8 cellular contexts compared by ENCODE assay signal in the genomic region with DNA sequence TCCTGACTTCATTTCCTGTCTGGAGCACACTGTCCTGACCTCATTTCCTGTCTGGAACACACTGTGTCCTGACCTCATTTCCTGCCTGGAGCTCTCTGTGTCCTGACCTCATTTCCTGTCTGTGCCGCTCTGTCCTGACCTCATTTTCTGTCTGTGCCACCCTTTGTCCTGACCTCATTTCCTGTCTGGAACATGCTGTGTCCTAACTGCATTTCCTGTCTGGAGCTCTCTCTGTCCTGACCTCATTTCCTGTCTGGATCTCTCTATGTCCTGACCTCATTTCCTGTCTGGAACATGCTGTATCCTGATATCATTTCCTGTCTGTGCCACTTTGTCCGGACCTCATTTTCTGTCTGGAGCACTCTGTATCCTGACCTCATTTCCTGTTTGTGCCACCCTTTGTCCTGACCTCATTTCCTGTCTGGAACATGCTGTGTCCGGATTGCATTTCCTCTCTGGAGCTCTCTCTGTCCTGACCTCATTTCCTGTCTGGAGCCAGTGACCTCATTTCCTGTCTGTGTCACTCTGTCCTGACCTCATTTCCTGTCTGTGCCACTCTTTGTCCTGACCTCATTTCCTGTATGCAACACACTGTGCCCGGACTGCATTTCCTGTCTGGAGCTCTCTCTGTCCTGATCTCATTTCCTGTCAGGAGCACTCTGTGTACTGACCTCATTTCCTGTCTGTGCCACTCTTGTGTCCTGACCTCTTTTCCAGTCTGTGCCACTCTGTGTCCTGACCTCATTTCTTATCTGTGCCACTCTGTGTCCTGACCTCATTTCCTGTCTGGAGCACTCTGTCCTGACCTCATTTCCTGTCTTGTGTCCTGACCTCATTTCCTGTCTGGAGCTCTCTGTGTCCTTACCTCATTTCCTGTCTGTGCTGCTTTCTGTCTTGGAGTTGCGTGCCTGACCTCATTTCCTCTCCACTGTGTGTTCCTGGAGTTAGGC. TPM values are rescaled to one million over a fixed set of nuclear protein-coding genes. Genes with fewer than 3 reads are reported as not detected.
DNase-seq lines count a peak whose midpoint lies in the region; ATAC-seq, FAIRE-seq and TF ChIP-seq lines count a peak whose summit lies in the region.

No MANE protein-coding gene starts in this region.

- peak; percentile 52 for ATAC-seq in GM21528 (IDR thresholded peaks at IDR 0.05; ENCODE audit: low FRiP score, unreplicated experiment)
- peak; percentile 29 to 43 (median 34) for ATAC-seq in psoas muscle
- ATAC-seq in HG03469 (IDR thresholded peaks at IDR 0.05; ENCODE audit: unreplicated experiment) = no peak

- H2AK5ac ChIP-seq in H1 (ENCODE audit: low read depth, low read length) = peak overlapping the region; percentile 11; the same call in 1 of the 2 replicates

- peak overlapping the region in 8 of 10 experiments; percentile 10 to 50 (median 31); a peak in 8 of 20 replicates for H3K4me3 ChIP-seq in BLaER1 treated with 17β-estradiol and CSF1 and Interleukin-3, amounts not matched to agents 10 nM and 100 nM
- H3K4me3 ChIP-seq in H1 (ENCODE audit: extremely low read depth in 1 of 4, insufficient read depth in 2 of 4, low read depth in 3 of 4, low read length in 4 of 4) = no peak overlapping the region
- H3K4me3 ChIP-seq in psoas muscle = no peak overlapping the region

- 0 out of 2 replicates have a peak overlapping the region, but pooled peaks have one; percentile 14 for H2BK15ac ChIP-seq in H1 (ENCODE audit: low read length)

- CTCF ChIA-PET in activated CD4-positive, alpha-beta memory T cell treated with anti-CD3 and anti-CD28 coated beads for 36 hours (lab: Charles Lee) = interaction anchor here (0.5 to 1.9 kb wide), 5 partner anchors 44 to 1469 kb away, joined by 3 to 5 read pairs (median 3); partner anchors contain the start of gene FAAP20
- CTCF ChIA-PET in H1 (lab: Charles Lee; ENCODE audit: partially characterized antibody) = interaction anchor here (0.6 to 2.1 kb wide), 5 partner anchors 20 to 1161 kb away, joined by 3 to 4 read pairs (median 4); no protein-coding TSS in a partner anchor

- no peak overlapping the region for H3K56ac ChIP-seq in H1 (replicated peaks; ENCODE audit: insufficient read length, low read depth, low read length)

- H3K79me2 ChIP-seq in H1 (ENCODE audit: control insufficient read depth in 1 of 2, insufficient read depth in 2 of 2, low read length in 2 of 2) = peaks cover 61 to 99% of the 10 kb centered on the region in 2 experiments

- no peak overlapping the region for H2AFZ ChIP-seq in H1 (ENCODE audit: low read length)

- peak overlapping the region; percentile 13; the same call in 1 of the 2 replicates for H3K18ac ChIP-seq in H1 (ENCODE audit: extremely low read depth, low read length)

- H4K20me1 ChIP-seq in BLaER1 treated with 17β-estradiol and CSF1 and Interleukin-3, amounts not matched to agents 10 nM and 100 nM = peaks cover 55 to 95% (median 91%) of the 10 kb centered on the region in 11 experiments
- peaks cover 26 to 44% of the 10 kb centered on the region in 2 experiments for H4K20me1 ChIP-seq in H1 (replicated peaks in 1 of 2; ENCODE audit: control insufficient read depth in 1 of 2, insufficient read depth in 2 of 2, low read length in 2 of 2)

- H3K4me1 ChIP-seq in BLaER1 treated with 17β-estradiol and CSF1 and Interleukin-3, amounts not matched to agents 10 nM and 100 nM = peaks cover 74 to 96% (median 91%) of the 10 kb centered on the region in 10 experiments
- peaks cover 0 to 22% (median 11%) of the 10 kb centered on the region in 4 experiments; a peak in 6 of 7 replicates for H3K4me1 ChIP-seq in H1 (replicated peaks in 1 of 4; ENCODE audit: control insufficient read depth in 3 of 4, insufficient read depth in 4 of 4, low read length in 3 of 4)
- peaks cover 42% of the 10 kb centered on the region for H3K4me1 ChIP-seq in psoas muscle

- peaks cover 19 to 49% (median 32%) of the 10 kb centered on the region in 11 experiments for H3K9me3 ChIP-seq in BLaER1 treated with 17β-estradiol and CSF1 and Interleukin-3, amounts not matched to agents 10 nM and 100 nM (replicated peaks in 1 of 11)
- H3K9me3 ChIP-seq in H1 (ENCODE audit: insufficient read depth in 2 of 2, low read depth in 1 of 2, low read length in 1 of 2) = 0 out of 4 replicates have a peak, but pooled peaks cover 0 to 4% of the 10 kb centered on the region in 2 experiments
- peaks cover 6% of the 10 kb centered on the region for H3K9me3 ChIP-seq in psoas muscle

- H3K4me3 Mint-ChIP-seq in activated CD4-positive, alpha-beta memory T cell treated with anti-CD3 and anti-CD28 coated beads for 36 hours = no peak overlapping the region
- no peak overlapping the region for H3K4me3 Mint-ChIP-seq in type B pancreatic cell

- peaks cover 49% of the 10 kb centered on the region for H3K79me1 ChIP-seq in H1 (ENCODE audit: low read depth, low read length)

- no peaks in the 10 kb centered on the region for H3K27me3 Mint-ChIP-seq in activated CD4-positive, alpha-beta memory T cell treated with anti-CD3 and anti-CD28 coated beads for 36 hours
- no peaks in the 10 kb centered on the region for H3K27me3 Mint-ChIP-seq in type B pancreatic cell

- H3K27me3 ChIP-seq in BLaER1 treated with 17β-estradiol and CSF1 and Interleukin-3, amounts not matched to agents 10 nM and 100 nM = no peaks in the 10 kb centered on the region
- H3K27me3 ChIP-seq in H1 (replicated peaks in 1 of 4; ENCODE audit: control insufficient read depth in 3 of 4, extremely low read depth in 1 of 4, insufficient read depth in 3 of 4, low read length in 3 of 4) = no peaks in the 10 kb centered on the region
- H3K27me3 ChIP-seq in psoas muscle (ENCODE audit: insufficient read depth in 3 of 3, low read length in 2 of 3) = no peaks in the 10 kb centered on the region

- no peak for TF ChIP-seq POLR2A in H1 (IDR thresholded peaks at IDR 0.05; ENCODE audit: control extremely low read depth in 1 of 2, low read depth in 2 of 2, low read length in 2 of 2)

- H3K14ac ChIP-seq in H1 (ENCODE audit: insufficient read length) = no peak overlapping the region

- H4K5ac ChIP-seq in H1 (ENCODE audit: insufficient read length, low read depth, low read length) = no peak overlapping the region

- intact Hi-C loops in activated CD4-positive, alpha-beta memory T cell treated with anti-CD3 and anti-CD28 coated beads for 36 hours (cut with micrococcal nuclease) = loop anchor here (1.0 kb wide), 3 partner anchors 24 to 46 kb away; no protein-coding TSS in a partner anchor
- intact Hi-C loops in psoas muscle (cut with DNase I) = no loop called here

- no peaks in the 10 kb centered on the region for H3K23me2 ChIP-seq in H1 (ENCODE audit: low read depth, low read length)

- TF ChIP-seq CTCF in H1 (IDR thresholded peaks at IDR 0.05; ENCODE audit: control extremely low read depth in 1 of 3, insufficient read depth in 1 of 3, low read depth in 1 of 3, low read length in 3 of 3) = no peak
- no peak for TF ChIP-seq CTCF in psoas muscle (IDR thresholded peaks at IDR 0.05)
- TF ChIP-seq CTCF in type B pancreatic cell (conservative IDR thresholded peaks at IDR 0.05) = no peak

- peak overlapping the region; percentile 60; the same call in 1 of the 2 replicates for H2BK5ac ChIP-seq in H1 (ENCODE audit: low read depth, low read length)

- H4K8ac ChIP-seq in H1 (ENCODE audit: extremely low read depth, insufficient read depth, low read length) = no peak overlapping the region

- TF ChIP-seq EP300 in H1 (IDR thresholded peaks at IDR 0.05; ENCODE audit: borderline replicate concordance in 1 of 2, low read depth in 2 of 2, low read length in 2 of 2) = no peak

- FAIRE-seq in H1 (lab: Jason Lieb, UNC) = peak; percentile 63

- 67% methylated on average over 5 of the region's 5 CpGs; no CpG with 5 or more reads in 1 of the 2 experiments for WGBS in H1 (ENCODE audit: extremely low coverage in 1 of 2, insufficient coverage in 1 of 2, insufficient read length in 1 of 2, insufficient replicate concordance in 2 of 2, low coverage in 1 of 2, low lambda C conversion rate in 2 of 2, missing lambda C conversion rate in 1 of 2), 2 experiments
- 57 to 67% (median 59%) methylated on average over 5 of the region's 5 CpGs for WGBS in psoas muscle, 3 donors

- peaks cover 16 to 60% (median 30%) of the 10 kb centered on the region in 11 experiments; a peak in 20 of 22 replicates for H3K36me3 ChIP-seq in BLaER1 treated with 17β-estradiol and CSF1 and Interleukin-3, amounts not matched to agents 10 nM and 100 nM
- H3K36me3 ChIP-seq in H1 (ENCODE audit: control insufficient read depth in 2 of 4, insufficient read depth in 4 of 4, low read length in 3 of 4) (no peaks in the 10 kb centered on the region), psoas muscle (ENCODE audit: insufficient read depth in 1 of 2, low read depth in 1 of 2) (no peaks in the 10 kb centered on the region)

- DNase-seq in NCI-H2196 treated with DMSO at 0.1 percent for 48 hours (lab: John Stamatoyannopoulos, UW; ENCODE audit: unreplicated experiment) (peak; percentile 56), H1 (ENCODE audit: low read depth in 1 of 2, low spot score in 2 of 2) (no peak), psoas muscle (peak in 1 of 2 donors; percentile 16), type B pancreatic cell (ENCODE audit: extremely low spot score, unreplicated experiment) (no peak)
- DNase-seq in activated CD4-positive, alpha-beta memory T cell treated with anti-CD3 and anti-CD28 coated beads for 36 hours = peak; percentile 89

- H4K91ac ChIP-seq in H1 (replicated peaks; ENCODE audit: insufficient read length, low read length) = no peak overlapping the region

- no peak overlapping the region for H3K4ac ChIP-seq in H1 (replicated peaks; ENCODE audit: insufficient read length, low read depth, low read length)

- H3K4me1 Mint-ChIP-seq in activated CD4-positive, alpha-beta memory T cell treated with anti-CD3 and anti-CD28 coated beads for 36 hours (ENCODE audit: low read depth) = peaks cover 51% of the 10 kb centered on the region
- peaks cover 44% of the 10 kb centered on the region for H3K4me1 Mint-ChIP-seq in type B pancreatic cell (ENCODE audit: unreplicated experiment)

- peak overlapping the region in 10 of 11 experiments; percentile 29 to 75 (median 50); a peak in 17 of 22 replicates for H3K9ac ChIP-seq in BLaER1 treated with 17β-estradiol and CSF1 and Interleukin-3, amounts not matched to agents 10 nM and 100 nM
- no peak overlapping the region; a peak in 1 of 7 replicates for H3K9ac ChIP-seq in H1 (replicated peaks in 1 of 4; ENCODE audit: extremely low read depth in 1 of 4, low read depth in 3 of 4, low read length in 3 of 4)

- H3K4me2 ChIP-seq in BLaER1 treated with 17β-estradiol and CSF1 and Interleukin-3, amounts not matched to agents 10 nM and 100 nM = peak overlapping the region; percentile 49 to 80 (median 69); a peak in 20 of 22 replicates
- no peak overlapping the region for H3K4me2 ChIP-seq in H1 (ENCODE audit: insufficient read depth in 1 of 2, low read depth in 2 of 2, low read length in 2 of 2)

- H3K36me3 Mint-ChIP-seq in activated CD4-positive, alpha-beta memory T cell treated with anti-CD3 and anti-CD28 coated beads for 36 hours = peaks cover 20% of the 10 kb centered on the region
- H3K36me3 Mint-ChIP-seq in type B pancreatic cell = peaks cover 15% of the 10 kb centered on the region

- H3K27ac ChIP-seq in BLaER1 treated with 17β-estradiol and CSF1 and Interleukin-3, amounts not matched to agents 10 nM and 100 nM = peak overlapping the region; percentile 50 to 96 (median 83)
- H3K27ac ChIP-seq in H1 (ENCODE audit: low read depth, low read length) (peak overlapping the region; percentile 36; the same call in 1 of the 2 replicates), psoas muscle (peak overlapping the region; percentile 72)

- H2BK120ac ChIP-seq in H1 (replicated peaks; ENCODE audit: low read depth, low read length) = no peak overlapping the region

- no peak overlapping the region for H2BK20ac ChIP-seq in H1 (ENCODE audit: low read length)

- peak overlapping the region; percentile 30; the same call in 1 of the 2 replicates for H2BK12ac ChIP-seq in H1 (ENCODE audit: low read depth, low read length)

- no peak overlapping the region for H3K27ac Mint-ChIP-seq in activated CD4-positive, alpha-beta memory T cell treated with anti-CD3 and anti-CD28 coated beads for 36 hours
- no peak overlapping the region for H3K27ac Mint-ChIP-seq in type B pancreatic cell

- no peak overlapping the region for H3K23ac ChIP-seq in H1 (ENCODE audit: insufficient read length)

- TF ChIP-seq RAD21 in H1 (IDR thresholded peaks at IDR 0.05 in 1 of 2, conservative IDR thresholded peaks at IDR 0.05 in 1 of 2; ENCODE audit: low read depth in 2 of 2, low read length in 2 of 2) = no peak

- no peaks in the 10 kb centered on the region for H3K9me3 Mint-ChIP-seq in activated CD4-positive, alpha-beta memory T cell treated with anti-CD3 and anti-CD28 coated beads for 36 hours
- no peaks in the 10 kb centered on the region for H3K9me3 Mint-ChIP-seq in type B pancreatic cell

- POLR2A ChIA-PET in activated CD4-positive, alpha-beta memory T cell treated with anti-CD3 and anti-CD28 coated beads for 36 hours (lab: Charles Lee) = interaction anchor here (0.8 to 2.6 kb wide), 8 partner anchors 21 to 56 kb away, joined by 3 to 16 read pairs (median 4); no protein-coding TSS in a partner anchor
- POLR2A ChIA-PET in H1 (lab: Charles Lee; ENCODE audit: partially characterized antibody) = interaction anchor here (0.7 to 1.2 kb wide), 2 partner anchors 8 to 23 kb away, joined by 3 read pairs; no protein-coding TSS in a partner anchor

RNA-seq across cellular contexts. Expression of gene SKI, which starts 27.6 kb away (rescaled TPM):
- 10 to 100 TPM; 28.3 to 28.9 TPM for total RNA-seq in activated CD4-positive, alpha-beta memory T cell treated with anti-CD3 and anti-CD28 coated beads for 36 hours
- total RNA-seq in H1 (2021; fragmentation: NEBNext Ultra II Directional; extraction: Animal tissue kit (Norgen Biotek cat#: 25700)) = 80.2 and 87.6 TPM in 2 replicates
- polyA plus RNA-seq in H1 (2011; rRNA removed) (8.3 and 14.5 TPM in 2 replicates), psoas muscle (10 to 100 TPM in 2 of 3 donors, 1 to 10 TPM in 1; 7.7 to 20.9 (median 18.3) TPM)
- polyA plus RNA-seq in H1 (2011; cell fraction: cytosol; rRNA removed) = 8.6 TPM
- 19.2 TPM for polyA plus RNA-seq in H1 (2011; cell fraction: nucleus; rRNA removed)
- 24.8 to 35.9 TPM (median 32.3 TPM) in 4 replicates for polyA plus RNA-seq in H1 (2012, experiment 1 of 2)
- polyA plus RNA-seq in H1 (2012, experiment 2 of 2) = 36.5 TPM
- polyA plus RNA-seq in H1 (2013, experiment 1 of 2) = 40.2 TPM
- polyA plus RNA-seq in H1 (2013, experiment 2 of 2) = 39.7 TPM
- polyA minus RNA-seq in H1 (2011; rRNA and poly(A)+ RNA removed) = 6.3 and 7.3 TPM in 2 replicates
- polyA minus RNA-seq in H1 (2011; cell fraction: cytosol; rRNA and poly(A)+ RNA removed) = 30.0 TPM
- 27.1 TPM for polyA minus RNA-seq in H1 (2011; cell fraction: nucleus; rRNA and poly(A)+ RNA removed)
- total RNA-seq in psoas muscle (10 to 100 TPM; 21.4 to 32.1 (median 30.3) TPM), type B pancreatic cell (ENCODE audit: low replicate concordance) (52.7 and 55.7 TPM in 2 replicates)

Comparison
In these comparisons a context has a peak if more than half of its experiments do, and no peak if none do; other contexts are left out.
1. H3K4me2 ChIP-seq: peak in BLaER1 treated with 17β-estradiol and CSF1 and Interleukin-3, amounts not matched to agents 10 nM and 100 nM (11 of 11); none in H1 (0 of 2).
2. H3K4me3 ChIP-seq: peak in BLaER1 treated with 17β-estradiol and CSF1 and Interleukin-3, amounts not matched to agents 10 nM and 100 nM (8 of 10); none in H1 (0 of 4) and psoas muscle (single experiment).
3. H3K9ac ChIP-seq: peak in BLaER1 treated with 17β-estradiol and CSF1 and Interleukin-3, amounts not matched to agents 10 nM and 100 nM (10 of 11); none in H1 (0 of 4).
4. DNase-seq: peak in NCI-H2196 treated with DMSO at 0.1 percent for 48 hours (single experiment) and activated CD4-positive, alpha-beta memory T cell treated with anti-CD3 and anti-CD28 coated beads for 36 hours (single experiment); none in H1 (0 of 2) and type B pancreatic cell (single experiment).
5. Peak in every context shown above with its lines, with median percentiles within 50 percentile points of each other: H3K27ac ChIP-seq.